27 cellular contexts compared by ENCODE assay signal in the genomic region with DNA sequence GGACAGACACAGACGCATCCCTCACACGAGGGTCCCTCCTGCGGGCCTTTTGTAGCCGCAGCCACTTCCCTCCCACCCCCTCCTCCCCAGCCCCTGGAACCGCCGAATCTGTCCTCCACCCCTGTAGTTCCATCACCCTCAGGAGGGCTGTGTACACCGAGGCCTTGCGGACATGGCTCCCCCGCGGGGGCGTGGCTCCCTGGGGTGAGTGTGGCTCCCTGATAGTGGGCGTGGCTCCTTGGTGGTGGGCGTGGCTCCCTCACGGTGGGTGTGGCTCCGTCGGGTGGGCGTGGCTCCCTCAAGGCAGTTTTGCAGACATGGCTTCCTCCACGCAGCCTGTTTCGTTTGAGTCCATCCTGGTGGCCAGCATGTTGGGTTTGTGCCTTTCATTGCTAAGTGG.
"Had no signal": no experiment of that assay in that cellular context is flagged by ENCODE, and none has a peak within 500 bp of the region (broad histone marks: within the 10 kb centered on the region; RNA-seq: fewer than 3 reads in every experiment).

No MANE protein-coding gene starts in this region.

- H3K27ac ChIP-seq: Peyer's patch, RWPE1, SJCRH30 had no signal

- H3K4me3 ChIP-seq: Peyer's patch, SJCRH30 had no signal

- DNase-seq: activated CD4-positive, alpha-beta T cell treated with anti-CD3 and anti-CD28 coated beads for 48 hours; activated CD4-positive, alpha-beta T cell treated with anti-CD3 and anti-CD28 coated beads, Interleukin-2, amount 50 U/mL, for 4 hours; activated CD4-positive, CD25-positive, alpha-beta regulatory T cell treated with anti-CD3 and anti-CD28 coated beads, Interleukin-2, amount 50 U/mL, for 72 hours; activated CD8-positive, alpha-beta memory T cell treated with anti-CD3 and anti-CD28 coated beads, Interleukin-2, amount 10 ng/mL, durations not matched to agents 7 days and 5 days; activated CD8-positive, alpha-beta T cell treated with anti-CD3 and anti-CD28 coated beads, Interleukin-2, amount 10 ng/mL, durations not matched to agents 7 days and 5 days; activated effector memory CD4-positive, alpha-beta T cell treated with anti-CD3 and anti-CD28 coated beads, Interleukin-2, amount 50 U/mL, for 16 hours; activated naive CD4-positive, alpha-beta T cell treated with Interleukin-2 at 50 U/mL for 16 hours; activated T-cell treated with anti-CD3 and anti-CD28 coated beads, Interleukin-2, amount 50 U/mL, for 4 hours; amygdala; Karpas-422; MM.1S; NCI-H1048; NCI-H146; NCI-H187 treated with DMSO at 0.1 percent for 48 hours; NCI-H2081 treated with DMSO at 0.1 percent for 48 hours; NCI-H2171 treated with DMSO at 0.1 percent for 48 hours; NCI-H226; NCI-H510A treated with DMSO at 0.1 percent for 48 hours; NCI-H69; Peyer's patch; Right ventricle myocardium superior; SJCRH30 had no signal

- ATAC-seq: activated CD8-positive, alpha-beta memory T cell treated with anti-CD3 and anti-CD28 coated beads, Interleukin-2, amount 10 ng/mL, durations not matched to agents 7 days and 5 days; activated CD8-positive, alpha-beta T cell treated with anti-CD3 and anti-CD28 coated beads, Interleukin-2, amount 10 ng/mL, durations not matched to agents 7 days and 5 days; activated T-cell treated with anti-CD3 and anti-CD28 coated beads, Interleukin-2, amount 50 U/mL, for 4 hours; WTC11 had no signal

- H3K27ac Mint-ChIP-seq: activated CD8-positive, alpha-beta memory T cell treated with anti-CD3 and anti-CD28 coated beads, Interleukin-2, amount 10 ng/mL, durations not matched to agents 7 days and 5 days; activated CD8-positive, alpha-beta T cell treated with anti-CD3 and anti-CD28 coated beads, Interleukin-2, amount 10 ng/mL, durations not matched to agents 7 days and 5 days; activated naive CD8-positive, alpha-beta T cell; brain; T-helper 1 cell treated with Interleukin-12 subunit alpha and Interleukin-12 subunit beta and Interleukin-4 antibody, amounts not matched to agents 30 μg/mL and 1 μg/mL, for 36 hours; WTC11 had no signal

- H3K4me3 Mint-ChIP-seq: activated CD8-positive, alpha-beta memory T cell treated with anti-CD3 and anti-CD28 coated beads, Interleukin-2, amount 10 ng/mL, durations not matched to agents 7 days and 5 days; activated CD8-positive, alpha-beta T cell treated with anti-CD3 and anti-CD28 coated beads, Interleukin-2, amount 10 ng/mL, durations not matched to agents 7 days and 5 days; activated naive CD8-positive, alpha-beta T cell; activated T-cell treated with anti-CD3 and anti-CD28 coated beads, Interleukin-2, amount 50 U/mL, for 4 hours; brain; T-helper 1 cell treated with Interleukin-12 subunit alpha and Interleukin-12 subunit beta and Interleukin-4 antibody, amounts not matched to agents 30 μg/mL and 1 μg/mL, for 36 hours; WTC11 had no signal

- H3K4me1 Mint-ChIP-seq: activated CD8-positive, alpha-beta memory T cell treated with anti-CD3 and anti-CD28 coated beads, Interleukin-2, amount 10 ng/mL, durations not matched to agents 7 days and 5 days; WTC11 had no signal

- H3K27me3 Mint-ChIP-seq: activated CD8-positive, alpha-beta memory T cell treated with anti-CD3 and anti-CD28 coated beads, Interleukin-2, amount 10 ng/mL, durations not matched to agents 7 days and 5 days; brain had no signal

- H3K4me1 ChIP-seq: Peyer's patch, SJCRH30 had no signal

- H3K27me3 ChIP-seq: Peyer's patch, SJCRH30 had no signal

- H3K9me3 ChIP-seq: SJCRH30 had no signal

- H3K36me3 ChIP-seq: Peyer's patch, SJCRH30 had no signal

- H3K36me3 Mint-ChIP-seq: activated CD8-positive, alpha-beta memory T cell treated with anti-CD3 and anti-CD28 coated beads, Interleukin-2, amount 10 ng/mL, durations not matched to agents 7 days and 5 days; activated naive CD8-positive, alpha-beta T cell; brain had no signal
